In the genomic region with DNA sequence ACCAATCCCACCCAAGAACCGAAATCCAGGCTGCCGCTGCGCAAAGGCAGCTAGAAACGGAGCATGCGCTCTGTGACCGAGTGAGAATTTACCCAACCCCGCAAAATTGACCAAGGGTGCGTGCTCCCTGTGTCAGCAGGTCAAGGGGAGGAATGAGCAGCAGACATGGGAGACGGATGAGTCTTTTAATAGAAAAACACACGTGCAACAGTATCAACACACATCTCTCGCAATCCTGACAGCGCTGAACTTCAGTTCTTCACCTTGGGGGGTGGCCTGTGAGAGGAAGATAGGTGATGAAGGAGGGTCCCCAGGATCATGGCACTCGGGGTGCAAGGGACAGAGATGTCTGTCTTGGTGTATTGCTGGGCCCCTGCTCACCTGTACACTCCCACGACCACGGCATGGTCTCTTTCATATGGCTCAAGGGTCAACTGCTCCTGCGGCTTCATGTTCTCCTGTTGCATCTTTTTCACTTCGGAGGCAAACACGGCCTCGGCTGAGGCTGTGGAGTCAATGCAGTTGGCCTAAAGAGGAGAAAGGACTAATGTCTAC, we compare ENCODE assay signal across 9 cellular contexts. TPM values are rescaled to one million over a fixed set of nuclear protein-coding genes. Genes with fewer than 3 reads are reported as not detected.
DNase-seq lines count a peak whose midpoint lies in the region; ATAC-seq, FAIRE-seq and TF ChIP-seq lines count a peak whose summit lies in the region.
"Had no signal": no experiment of that assay in that cellular context is flagged by ENCODE, and none has a peak within 500 bp of the region (broad histone marks: within the 10 kb centered on the region; RNA-seq: fewer than 3 reads in every experiment).

No MANE protein-coding gene starts in this region.

- CTCF ChIA-PET in activated CD4-positive, alpha-beta T cell treated with anti-CD3 and anti-CD28 coated beads, Interleukin-2, amount 10 ng/mL, durations not matched to agents 7 days and 5 days (lab: Charles Lee): interaction anchor here (1.5 to 1.8 kb wide), 4 partner anchors 9 to 136 kb away, joined by 6 to 20 read pairs (median 8); partner anchors contain the start of gene PSMC4

- H3K9me3 Mint-ChIP-seq in activated CD4-positive, alpha-beta T cell treated with anti-CD3 and anti-CD28 coated beads, Interleukin-2, amount 10 ng/mL, durations not matched to agents 7 days and 5 days: no peaks in the 10 kb centered on the region
- no peaks in the 10 kb centered on the region for H3K9me3 Mint-ChIP-seq in activated naive CD8-positive, alpha-beta T cell treated with anti-CD3 and anti-CD28 coated beads, Interleukin-2, amount 10 ng/mL, durations not matched to agents 7 days and 5 days

- peaks cover 26 to 49% of the 10 kb centered on the region in 2 donors for H3K36me3 ChIP-seq in kidney (ENCODE audit: control insufficient read depth in 1 of 2, insufficient read depth in 2 of 2, low read length in 2 of 2)

- H3K4me3 Mint-ChIP-seq in activated CD4-positive, alpha-beta T cell treated with anti-CD3 and anti-CD28 coated beads, Interleukin-2, amount 10 ng/mL, durations not matched to agents 7 days and 5 days: peak overlapping the region; percentile 61
- peak overlapping the region; percentile 77 for H3K4me3 Mint-ChIP-seq in activated naive CD8-positive, alpha-beta T cell treated with anti-CD3 and anti-CD28 coated beads, Interleukin-2, amount 10 ng/mL, durations not matched to agents 7 days and 5 days

- FAIRE-seq in kidney (lab: Jason Lieb, UNC): no peak

- no peaks in the 10 kb centered on the region for H3K9me3 ChIP-seq in kidney (ENCODE audit: control insufficient read depth in 1 of 2, low read length in 2 of 2)

- peak overlapping the region; percentile 57 to 94 for H3K4me3 ChIP-seq in kidney (ENCODE audit: low read length in 2 of 2)

- POLR2A ChIA-PET in activated CD4-positive, alpha-beta T cell treated with anti-CD3 and anti-CD28 coated beads, Interleukin-2, amount 10 ng/mL, durations not matched to agents 7 days and 5 days (lab: Charles Lee): interaction anchor here (0.5 to 0.9 kb wide), 3 partner anchors 8 to 356 kb away, joined by 3 read pairs; partner anchors contain the start of gene FBL
- POLR2A ChIA-PET in activated naive CD8-positive, alpha-beta T cell treated with anti-CD3 and anti-CD28 coated beads, Interleukin-2, amount 10 ng/mL, durations not matched to agents 7 days and 5 days (lab: Charles Lee): interaction anchor here (0.6 to 2.1 kb wide), 9 partner anchors 10 to 736 kb away, joined by 3 to 38 read pairs (median 6); partner anchors contain the start of genes FBL, PSMC4 and RPS16

- peak overlapping the region; percentile 89 for H3K27ac Mint-ChIP-seq in activated CD4-positive, alpha-beta T cell treated with anti-CD3 and anti-CD28 coated beads, Interleukin-2, amount 10 ng/mL, durations not matched to agents 7 days and 5 days
- H3K27ac Mint-ChIP-seq in activated naive CD8-positive, alpha-beta T cell treated with anti-CD3 and anti-CD28 coated beads, Interleukin-2, amount 10 ng/mL, durations not matched to agents 7 days and 5 days: peak overlapping the region; percentile 91

- H3K27ac ChIP-seq in kidney (ENCODE audit: low read depth in 2 of 2, low read length in 2 of 2) (peak overlapping the region; percentile 40 to 92), temporal lobe (ENCODE audit: low read depth, low read length) (peak overlapping the region; percentile 95)
- H3K27ac ChIP-seq: HL-60 had no signal

- peaks cover 7 to 13% of the 10 kb centered on the region in 2 donors for H3K4me1 ChIP-seq in kidney (ENCODE audit: control insufficient read depth in 1 of 2, insufficient read depth in 1 of 2, low read depth in 1 of 2, low read length in 2 of 2)

- H3K9ac ChIP-seq in kidney (ENCODE audit: low read length in 2 of 2): peak overlapping the region; percentile 44 to 86

- H3K4me1 Mint-ChIP-seq in activated CD4-positive, alpha-beta T cell treated with anti-CD3 and anti-CD28 coated beads, Interleukin-2, amount 10 ng/mL, durations not matched to agents 7 days and 5 days: peaks cover 26% of the 10 kb centered on the region
- H3K4me1 Mint-ChIP-seq in activated naive CD8-positive, alpha-beta T cell treated with anti-CD3 and anti-CD28 coated beads, Interleukin-2, amount 10 ng/mL, durations not matched to agents 7 days and 5 days: peaks cover 24% of the 10 kb centered on the region

- no peak for TF ChIP-seq CTCF in kidney (IDR thresholded peaks at IDR 0.05; ENCODE audit: borderline replicate concordance, extremely low read depth, insufficient read depth)

- no peak for DNase-seq in activated CD4-positive, alpha-beta T cell treated with anti-CD3 and anti-CD28 coated beads, Interleukin-2, amount 10 ng/mL, durations not matched to agents 7 days and 5 days
- DNase-seq in activated CD4-positive, alpha-beta T cell treated with anti-CD3 and anti-CD28 coated beads, Interleukin-2, amount 50 U/mL, for 1 hour: no peak
- DNase-seq in activated naive CD8-positive, alpha-beta T cell treated with anti-CD3 and anti-CD28 coated beads, Interleukin-2, amount 10 ng/mL, durations not matched to agents 7 days and 5 days: no peak
- peak; percentile 51 for DNase-seq in kidney
- no peak for DNase-seq in retina
- DNase-seq in AG20443 (ENCODE audit: low spot score): no peak

- no peak for ATAC-seq in activated naive CD8-positive, alpha-beta T cell treated with anti-CD3 and anti-CD28 coated beads, Interleukin-2, amount 10 ng/mL, durations not matched to agents 7 days and 5 days (ENCODE audit: low read depth)
- ATAC-seq in GM19463 (IDR thresholded peaks at IDR 0.05; ENCODE audit: unreplicated experiment): no peak

- intact Hi-C loops in kidney (cut with DNase I): no loop called here

- H3K27me3 Mint-ChIP-seq in activated CD4-positive, alpha-beta T cell treated with anti-CD3 and anti-CD28 coated beads, Interleukin-2, amount 10 ng/mL, durations not matched to agents 7 days and 5 days: no peaks in the 10 kb centered on the region
- H3K27me3 Mint-ChIP-seq in activated naive CD8-positive, alpha-beta T cell treated with anti-CD3 and anti-CD28 coated beads, Interleukin-2, amount 10 ng/mL, durations not matched to agents 7 days and 5 days: no peaks in the 10 kb centered on the region

- H3K36me3 Mint-ChIP-seq in activated CD4-positive, alpha-beta T cell treated with anti-CD3 and anti-CD28 coated beads, Interleukin-2, amount 10 ng/mL, durations not matched to agents 7 days and 5 days (ENCODE audit: low read depth): peaks cover 55% of the 10 kb centered on the region
- peaks cover 23% of the 10 kb centered on the region for H3K36me3 Mint-ChIP-seq in activated naive CD8-positive, alpha-beta T cell treated with anti-CD3 and anti-CD28 coated beads, Interleukin-2, amount 10 ng/mL, durations not matched to agents 7 days and 5 days

RNA-seq across cellular contexts. Expression of gene DYRK1B, which starts 0.4 kb away (rescaled TPM):
- total RNA-seq in activated CD4-positive, alpha-beta T cell treated with anti-CD3 and anti-CD28 coated beads, Interleukin-2, amount 10 ng/mL, durations not matched to agents 7 days and 5 days: 10 to 100 TPM; 10.9 to 11.5 TPM
- 10 to 100 TPM; 15.8 to 17.3 TPM for total RNA-seq in activated naive CD8-positive, alpha-beta T cell treated with anti-CD3 and anti-CD28 coated beads, Interleukin-2, amount 10 ng/mL, durations not matched to agents 7 days and 5 days
- total RNA-seq in kidney (28.9 TPM), temporal lobe (11.3 TPM)
- polyA plus RNA-seq in kidney (ENCODE audit: insufficient read depth, low read depth, low replicate concordance): 18.9 TPM

RNA-seq across cellular contexts. Expression of gene FBL, which starts 11.8 kb away (rescaled TPM):
- 100 to 1,000 TPM; 330 to 377 TPM for total RNA-seq in activated CD4-positive, alpha-beta T cell treated with anti-CD3 and anti-CD28 coated beads, Interleukin-2, amount 10 ng/mL, durations not matched to agents 7 days and 5 days
- total RNA-seq in activated naive CD8-positive, alpha-beta T cell treated with anti-CD3 and anti-CD28 coated beads, Interleukin-2, amount 10 ng/mL, durations not matched to agents 7 days and 5 days: 100 to 1,000 TPM; 344 to 357 TPM
- total RNA-seq in kidney (165 TPM), temporal lobe (157 TPM)
- 155 TPM for polyA plus RNA-seq in kidney (ENCODE audit: insufficient read depth, low read depth, low replicate concordance)

RNA-seq across cellular contexts. Expression of gene LEUTX, which starts 55.7 kb away (rescaled TPM):
- total RNA-seq in activated CD4-positive, alpha-beta T cell treated with anti-CD3 and anti-CD28 coated beads, Interleukin-2, amount 10 ng/mL, durations not matched to agents 7 days and 5 days: not detected
- total RNA-seq in activated naive CD8-positive, alpha-beta T cell treated with anti-CD3 and anti-CD28 coated beads, Interleukin-2, amount 10 ng/mL, durations not matched to agents 7 days and 5 days: not detected
- total RNA-seq in kidney: not detected
- not detected for polyA plus RNA-seq in kidney (ENCODE audit: insufficient read depth, low read depth, low replicate concordance)
- total RNA-seq in temporal lobe: not detected
